Comparison of ENCODE assay signal across 22 cellular contexts in genomic region chr7:117157871-117158209, GRCh38.
DNase-seq lines count a peak whose midpoint lies in the region; TF ChIP-seq lines count a peak whose summit lies in the region.
"Had no signal": no experiment of that assay in that cellular context is flagged by ENCODE, and none has a peak within 500 bp of the region (broad histone marks: within the 10 kb centered on the region; RNA-seq: fewer than 3 reads in every experiment).

No MANE protein-coding gene starts in this region.

- H3K9me3 ChIP-seq in SJSA1 (replicated peaks), result no peaks in the 10 kb centered on the region
- H3K9me3 ChIP-seq in left ventricle myocardium inferior (replicated peaks), result no peaks in the 10 kb centered on the region
- no peaks in the 10 kb centered on the region for H3K9me3 ChIP-seq in tibial artery
- H3K9me3 ChIP-seq in MM.1S (replicated peaks; ENCODE audit: insufficient read depth, low read length), result no peaks in the 10 kb centered on the region
- H3K9me3 ChIP-seq: BLaER1 treated with 17β-estradiol and CSF1 and Interleukin-3, amounts not matched to agents 10 nM and 100 nM; lower lobe of right lung had no signal

- H3K36me3 ChIP-seq in SJSA1 (0 out of 2 replicates have a peak, but pooled peaks cover 6% of the 10 kb centered on the region), left ventricle myocardium inferior (no peaks in the 10 kb centered on the region), tibial artery (no peaks in the 10 kb centered on the region), MM.1S (replicated peaks; ENCODE audit: insufficient read depth, low read length) (no peaks in the 10 kb centered on the region)
- H3K36me3 ChIP-seq: BLaER1 treated with 17β-estradiol and CSF1 and Interleukin-3, amounts not matched to agents 10 nM and 100 nM; lower lobe of right lung; neural progenitor cell had no signal

- H3K4me3 ChIP-seq in SJSA1 (no peak overlapping the region), left ventricle myocardium inferior (no peak overlapping the region), tibial artery (no peak overlapping the region), MM.1S (ENCODE audit: low read length) (no peak overlapping the region)
- H3K4me3 ChIP-seq: BLaER1 treated with 17β-estradiol and CSF1 and Interleukin-3, amounts not matched to agents 10 nM and 100 nM; GM23338; lower lobe of right lung; neural progenitor cell had no signal

- H3K27me3 ChIP-seq in SJSA1 (replicated peaks) (no peaks in the 10 kb centered on the region), left ventricle myocardium inferior (ENCODE audit: low read depth) (no peaks in the 10 kb centered on the region), tibial artery (no peaks in the 10 kb centered on the region), MM.1S (replicated peaks; ENCODE audit: insufficient read depth, low read length) (no peaks in the 10 kb centered on the region)
- H3K27me3 ChIP-seq: BLaER1 treated with 17β-estradiol and CSF1 and Interleukin-3, amounts not matched to agents 10 nM and 100 nM; neural progenitor cell had no signal

- no peak for TF ChIP-seq CTCF in left ventricle myocardium inferior (IDR thresholded peaks at IDR 0.05; ENCODE audit: borderline replicate concordance)
- no peak for TF ChIP-seq CTCF in tibial artery (IDR thresholded peaks at IDR 0.05)
- no peak for TF ChIP-seq CTCF in MM.1S (IDR thresholded peaks at IDR 0.05; ENCODE audit: low read length)

- H3K27ac ChIP-seq in SJSA1 (peak overlapping the region; percentile 58), left ventricle myocardium inferior (replicated peaks) (peak overlapping the region; percentile 53), tibial artery (peak overlapping the region; percentile 54 to 64), MM.1S (ENCODE audit: low read length) (no peak overlapping the region)
- H3K27ac ChIP-seq: BLaER1 treated with 17β-estradiol and CSF1 and Interleukin-3, amounts not matched to agents 10 nM and 100 nM; lower lobe of right lung; neural progenitor cell had no signal

- H4K20me1 ChIP-seq in MM.1S (ENCODE audit: insufficient read depth, low read length), result no peaks in the 10 kb centered on the region
- H4K20me1 ChIP-seq: BLaER1 treated with 17β-estradiol and CSF1 and Interleukin-3, amounts not matched to agents 10 nM and 100 nM had no signal

- H3K4me2 ChIP-seq in MM.1S (ENCODE audit: low read depth, low read length), result no peak overlapping the region
- H3K4me2 ChIP-seq: BLaER1 treated with 17β-estradiol and CSF1 and Interleukin-3, amounts not matched to agents 10 nM and 100 nM; GM23338; neural progenitor cell had no signal

- no peaks in the 10 kb centered on the region for H3K79me2 ChIP-seq in MM.1S (ENCODE audit: low read length)

- intact Hi-C loops in left ventricle myocardium inferior (cut with micrococcal nuclease) (no loop called here), tibial artery (cut with DNase I; ENCODE audit: low total_unique reads) (no loop called here)

- DNase-seq in NCI-H345 treated with DMSO at 0.1 percent for 48 hours (lab: John Stamatoyannopoulos, UW; ENCODE audit: unreplicated experiment) (peak; percentile 28), NCI-H345 (lab: John Stamatoyannopoulos, UW) (no peak), SJSA1 (ENCODE audit: low read depth in 1 of 2, low spot score in 2 of 2) (no peak), left ventricle myocardium inferior (no peak), tibial artery (no peak), LoVo (ENCODE audit: low spot score) (no peak), MM.1S (no peak)
- DNase-seq in stimulated activated CD4-positive, alpha-beta T cell treated with anti-CD3 and anti-CD28 coated beads, Interleukin-1b, Interleukin-23, amount 100 ng/mL, for 48 hours, result no peak
- DNase-seq: activated CD4-positive, alpha-beta memory T cell treated with anti-CD3 and anti-CD28 coated beads for 36 hours; activated CD4-positive, CD25-positive, alpha-beta regulatory T cell; activated gamma-delta T cell treated with Interleukin-2 at 50 U/mL for 16 hours; central memory CD4-positive, alpha-beta T cell; DND-41; NCI-H1417 treated with DMSO at 0.1 percent for 48 hours; NCI-H526 treated with DMSO at 0.1 percent for 48 hours; small intestine; stimulated activated CD4-positive, alpha-beta T cell treated with anti-CD3 and anti-CD28 coated beads, Interleukin-2, amount 100 ng/mL, for 48 hours; stimulated activated naive CD4-positive, alpha-beta T cell had no signal

- no peak overlapping the region for H3K9ac ChIP-seq in MM.1S (ENCODE audit: low read length)
- H3K9ac ChIP-seq: BLaER1 treated with 17β-estradiol and CSF1 and Interleukin-3, amounts not matched to agents 10 nM and 100 nM; neural progenitor cell had no signal

- H2AFZ ChIP-seq in MM.1S (ENCODE audit: low read length), result no peak overlapping the region
- H2AFZ ChIP-seq: GM23338, neural progenitor cell had no signal

- H3K4me1 ChIP-seq in SJSA1 (replicated peaks) (peaks cover 27% of the 10 kb centered on the region), left ventricle myocardium inferior (peaks cover 68% of the 10 kb centered on the region), tibial artery (peaks cover 0 to 31% (median 15%) of the 10 kb centered on the region in 4 donors), MM.1S (ENCODE audit: low read length) (no peaks in the 10 kb centered on the region)
- H3K4me1 ChIP-seq: BLaER1 treated with 17β-estradiol and CSF1 and Interleukin-3, amounts not matched to agents 10 nM and 100 nM; neural progenitor cell had no signal

- no peaks in the 10 kb centered on the region for H3K9me2 ChIP-seq in MM.1S (replicated peaks; ENCODE audit: insufficient read depth, low read length)

- no peaks in the 10 kb centered on the region for H3F3A ChIP-seq in MM.1S (ENCODE audit: insufficient read depth, low read length)
